ENCODE assay signal across 8 cellular contexts in genomic region chr7:66629659-66630058, GRCh38. TPM values are rescaled to one million over a fixed set of nuclear protein-coding genes. Genes with fewer than 3 reads are reported as not detected.
DNase-seq lines count a peak whose midpoint lies in the region; ATAC-seq and TF ChIP-seq lines count a peak whose summit lies in the region.

No MANE protein-coding gene starts in this region.

- H3K4me1 Mint-ChIP-seq in neural crest cell, result peaks cover 16% of the 10 kb centered on the region

- ATAC-seq in GM21360 (IDR thresholded peaks at IDR 0.05; ENCODE audit: unreplicated experiment) (no peak), GM21367 (IDR thresholded peaks at IDR 0.05; ENCODE audit: unreplicated experiment) (no peak), GM18858 (IDR thresholded peaks at IDR 0.05; ENCODE audit: unreplicated experiment) (no peak)

- no peaks in the 10 kb centered on the region for H3K36me3 ChIP-seq in MM.1S (replicated peaks; ENCODE audit: insufficient read depth, low read length)

- no peaks in the 10 kb centered on the region for H3K36me3 Mint-ChIP-seq in neural crest cell (ENCODE audit: low read depth)

- TF ChIP-seq CTCF in AG09309 (IDR thresholded peaks at IDR 0.05; ENCODE audit: control insufficient read depth, insufficient read depth, low read depth, low read length, missing control alignments) (no peak), MM.1S (IDR thresholded peaks at IDR 0.05; ENCODE audit: low read length) (no peak), dorsolateral prefrontal cortex (IDR thresholded peaks at IDR 0.05 in 54 of 56, conservative IDR thresholded peaks at IDR 0.05 in 2 of 56; ENCODE audit: low read depth in 1 of 56, partially characterized antibody in 56 of 56) (no peak), neural crest cell (conservative IDR thresholded peaks at IDR 0.05) (no peak)

- H4K20me1 ChIP-seq in MM.1S (ENCODE audit: insufficient read depth, low read length), result no peaks in the 10 kb centered on the region

- H3K27me3 ChIP-seq in MM.1S (replicated peaks; ENCODE audit: insufficient read depth, low read length) (0 out of 2 replicates have a peak, but pooled peaks cover 3% of the 10 kb centered on the region), dorsolateral prefrontal cortex (no peaks in the 10 kb centered on the region)

- H3K4me3 Mint-ChIP-seq in neural crest cell, result peak overlapping the region; percentile 86

- intact Hi-C loops in dorsolateral prefrontal cortex (cut with DNase I), result loop anchor here (2.0 to 10.0 kb wide), 5 partner anchors 23 to 105 kb away; no protein-coding TSS in a partner anchor

- H2AFZ ChIP-seq in MM.1S (ENCODE audit: low read length), result no peak overlapping the region

- H3K27ac Mint-ChIP-seq in neural crest cell (ENCODE audit: unreplicated experiment), result no peak overlapping the region

- H3K79me2 ChIP-seq in MM.1S (ENCODE audit: low read length), result peaks cover 13% of the 10 kb centered on the region; the same call in 1 of the 2 replicates

- H3K4me2 ChIP-seq in MM.1S (ENCODE audit: low read depth, low read length), result peak overlapping the region; percentile 50; the same call in 1 of the 2 replicates

- no peak overlapping the region for H3K9ac ChIP-seq in MM.1S (ENCODE audit: low read length)

- H3K4me3 ChIP-seq in AG09309 (ENCODE audit: control insufficient read depth, low read depth, low read length) (peak overlapping the region; percentile 84), MM.1S (ENCODE audit: low read length) (peak overlapping the region; percentile 32; the same call in 1 of the 2 replicates), dorsolateral prefrontal cortex (peak overlapping the region; percentile 62 to 96 (median 83))

- H3K4me1 ChIP-seq in MM.1S (ENCODE audit: low read length), result peaks cover 25% of the 10 kb centered on the region

- H3K27ac ChIP-seq in MM.1S (ENCODE audit: low read length), result no peak overlapping the region
- H3K27ac ChIP-seq in dorsolateral prefrontal cortex, result peak overlapping the region; percentile 14 to 100 (median 96)

- peaks cover 17% of the 10 kb centered on the region for H3F3A ChIP-seq in MM.1S (ENCODE audit: insufficient read depth, low read length)

- H3K27me3 Mint-ChIP-seq in neural crest cell (ENCODE audit: low read depth), result no peaks in the 10 kb centered on the region

- H3K9me3 ChIP-seq in MM.1S (replicated peaks; ENCODE audit: insufficient read depth, low read length), result no peaks in the 10 kb centered on the region

- no peaks in the 10 kb centered on the region for H3K9me3 Mint-ChIP-seq in neural crest cell

- DNase-seq in AG09309 (ENCODE audit: low read depth) (no peak), MM.1S (no peak), dorsolateral prefrontal cortex (peak in 1 of 10 donors; percentile 7), neural crest cell (ENCODE audit: low read depth, low spot score) (no peak), NCI-H446 treated with DMSO at 0.1 percent for 48 hours (lab: John Stamatoyannopoulos, UW) (no peak)

- H3K9me2 ChIP-seq in MM.1S (replicated peaks; ENCODE audit: insufficient read depth, low read length), result no peaks in the 10 kb centered on the region

RNA-seq across cellular contexts. Expression of gene KCTD7, which starts 1.0 kb away (rescaled TPM):
- total RNA-seq in dorsolateral prefrontal cortex, result 10 to 100 TPM; 24.3 to 52.8 (median 34.0) TPM
- total RNA-seq in neural crest cell, result 16.8 and 20.2 TPM in 2 replicates

Comparison
In these comparisons a context has a peak if more than half of its experiments do, and no peak if none do; other contexts are left out.
1. H3K4me3 ChIP-seq: peak in every context shown above with its lines; median percentile 84 in AG09309; 83 in dorsolateral prefrontal cortex; 32 in MM.1S.